15 cellular contexts compared by ENCODE assay signal in genomic region chr1:26317143-26317542, GRCh38. TPM values are rescaled to one million over a fixed set of nuclear protein-coding genes. Genes with fewer than 3 reads are reported as not detected.
DNase-seq lines count a peak whose midpoint lies in the region; ATAC-seq and TF ChIP-seq lines count a peak whose summit lies in the region.
"Had no signal": no experiment of that assay in that cellular context is flagged by ENCODE, and none has a peak within 500 bp of the region (broad histone marks: within the 10 kb centered on the region; RNA-seq: fewer than 3 reads in every experiment).

No MANE protein-coding gene starts in this region.

- H3K27ac Mint-ChIP-seq in activated naive CD4-positive, alpha-beta T cell treated with anti-CD3 and anti-CD28 coated beads for 36 hours: peak overlapping the region; percentile 96
- H3K27ac Mint-ChIP-seq in endothelial cell (ENCODE audit: unreplicated experiment): peak overlapping the region; percentile 39
- H3K27ac Mint-ChIP-seq in stimulated activated naive B cell treated with anti-CD40 and anti-IgM and Interleukin-4, amounts not matched to agents 10 μg/mL and 1 μg/mL and 100 μg/mL, for 72 hours: peak overlapping the region; percentile 98

- peak overlapping the region; percentile 93 for H3K4me3 ChIP-seq in OCI-LY7 (ENCODE audit: low read depth, low read length, poor library complexity, severe bottlenecking)
- H3K4me3 ChIP-seq in brain microvascular endothelial cell (ENCODE audit: low read depth, low read length): no peak overlapping the region
- H3K4me3 ChIP-seq in hepatocyte: no peak overlapping the region
- H3K4me3 ChIP-seq: SJSA1 had no signal

- TF ChIP-seq CTCF in OCI-LY7 (conservative IDR thresholded peaks at IDR 0.05; ENCODE audit: low read length) (no peak), endothelial cell (IDR thresholded peaks at IDR 0.05; ENCODE audit: unreplicated experiment) (no peak), brain microvascular endothelial cell (IDR thresholded peaks at IDR 0.05; ENCODE audit: low read depth, low read length, missing control alignments) (no peak), hepatocyte (IDR thresholded peaks at IDR 0.05; ENCODE audit: poor library complexity) (no peak)

- peaks cover 29% of the 10 kb centered on the region for H3K36me3 ChIP-seq in OCI-LY7 (ENCODE audit: insufficient read depth, low read length)
- H3K36me3 ChIP-seq in brain microvascular endothelial cell (replicated peaks): no peaks in the 10 kb centered on the region
- H3K36me3 ChIP-seq in hepatocyte (replicated peaks; ENCODE audit: insufficient read depth, low read depth): no peaks in the 10 kb centered on the region

- peaks cover 8% of the 10 kb centered on the region for H3K36me3 Mint-ChIP-seq in activated naive CD4-positive, alpha-beta T cell treated with anti-CD3 and anti-CD28 coated beads for 36 hours (ENCODE audit: low read depth)
- no peaks in the 10 kb centered on the region for H3K36me3 Mint-ChIP-seq in endothelial cell (ENCODE audit: low read depth, unreplicated experiment)
- peaks cover 33 to 34% of the 10 kb centered on the region in 2 donors for H3K36me3 Mint-ChIP-seq in stimulated activated naive B cell treated with anti-CD40 and anti-IgM and Interleukin-4, amounts not matched to agents 10 μg/mL and 1 μg/mL and 100 μg/mL, for 72 hours

- H3K79me2 ChIP-seq in OCI-LY7 (ENCODE audit: insufficient read depth, low read depth, low read length) (peaks cover 35% of the 10 kb centered on the region), hepatocyte (no peaks in the 10 kb centered on the region)

- CTCF ChIA-PET in activated naive CD4-positive, alpha-beta T cell treated with anti-CD3 and anti-CD28 coated beads for 36 hours (lab: Charles Lee): interaction anchor here (0.6 to 12.7 kb wide), 6 partner anchors 9 to 51 kb away, joined by 3 to 210 read pairs (median 18); partner anchors contain the start of genes SH3BGRL3 and UBXN11
- CTCF ChIA-PET in OCI-LY7 (lab: Charles Lee; ENCODE audit: unreplicated experiment): interaction anchor here (1.0 to 3.2 kb wide), 3 partner anchors 25 to 30 kb away, joined by 3 to 30 read pairs (median 3); no protein-coding TSS in a partner anchor

- H3K9me3 Mint-ChIP-seq in activated naive CD4-positive, alpha-beta T cell treated with anti-CD3 and anti-CD28 coated beads for 36 hours: no peaks in the 10 kb centered on the region
- H3K9me3 Mint-ChIP-seq in endothelial cell (ENCODE audit: unreplicated experiment): no peaks in the 10 kb centered on the region
- peaks cover 0 to 3% of the 10 kb centered on the region in 2 donors for H3K9me3 Mint-ChIP-seq in stimulated activated naive B cell treated with anti-CD40 and anti-IgM and Interleukin-4, amounts not matched to agents 10 μg/mL and 1 μg/mL and 100 μg/mL, for 72 hours

- H3K4me3 Mint-ChIP-seq in activated naive CD4-positive, alpha-beta T cell treated with anti-CD3 and anti-CD28 coated beads for 36 hours: peak overlapping the region; percentile 86
- no peak overlapping the region for H3K4me3 Mint-ChIP-seq in endothelial cell (ENCODE audit: unreplicated experiment)
- H3K4me3 Mint-ChIP-seq in stimulated activated naive B cell treated with anti-CD40 and anti-IgM and Interleukin-4, amounts not matched to agents 10 μg/mL and 1 μg/mL and 100 μg/mL, for 72 hours: peak overlapping the region; percentile 97 to 98

- H3K9me2 ChIP-seq in OCI-LY7 (ENCODE audit: insufficient read depth, low read length) (no peaks in the 10 kb centered on the region), hepatocyte (replicated peaks; ENCODE audit: insufficient read depth) (no peaks in the 10 kb centered on the region)

- WGBS in hepatocyte (ENCODE audit: low lambda C conversion rate, missing lambda C conversion rate): 88% methylated on average over 2 of the region's 2 CpGs

- peak overlapping the region; percentile 91 for H3K27ac ChIP-seq in OCI-LY7 (ENCODE audit: low read depth, low read length, poor library complexity, severe bottlenecking)
- no peak overlapping the region for H3K27ac ChIP-seq in brain microvascular endothelial cell
- H3K27ac ChIP-seq in hepatocyte: no peak overlapping the region
- H3K27ac ChIP-seq: SJSA1 had no signal

- BruUV-seq in OCI-LY7 (replicated peaks; lab: Mats Ljungman, UMichigan): no TSS peak

- H3K27me3 ChIP-seq in brain microvascular endothelial cell (replicated peaks) (no peaks in the 10 kb centered on the region), hepatocyte (no peaks in the 10 kb centered on the region)

- no peak for ATAC-seq in stimulated activated naive B cell treated with anti-CD40 and anti-IgM and Interleukin-4, amounts not matched to agents 10 μg/mL and 1 μg/mL and 100 μg/mL, for 72 hours (replicated peaks)
- no peak for ATAC-seq in GM19328 (IDR thresholded peaks at IDR 0.05; ENCODE audit: unreplicated experiment)

- H3K9me3 ChIP-seq in OCI-LY7 (ENCODE audit: low read length) (no peaks in the 10 kb centered on the region), hepatocyte (ENCODE audit: low read depth) (no peaks in the 10 kb centered on the region)
- H3K9me3 ChIP-seq: SJSA1 had no signal

- H3K4me1 ChIP-seq in OCI-LY7 (ENCODE audit: insufficient read depth, low read length, poor library complexity, severe bottlenecking) (peaks cover 77% of the 10 kb centered on the region), hepatocyte (ENCODE audit: insufficient read depth) (no peaks in the 10 kb centered on the region)

- H3K4me2 ChIP-seq in OCI-LY7 (ENCODE audit: low read length): peak overlapping the region; percentile 95
- H3K4me2 ChIP-seq in hepatocyte: no peak overlapping the region

- POLR2A ChIA-PET in OCI-LY7 (lab: Charles Lee): interaction anchor here (0.6 to 11.7 kb wide), 4 partner anchors 9 to 41 kb away, joined by 3 to 273 read pairs (median 38); partner anchors contain the start of gene UBXN11

- no peaks in the 10 kb centered on the region for H3K27me3 Mint-ChIP-seq in activated naive CD4-positive, alpha-beta T cell treated with anti-CD3 and anti-CD28 coated beads for 36 hours (ENCODE audit: low read depth)
- peaks cover 6% of the 10 kb centered on the region for H3K27me3 Mint-ChIP-seq in endothelial cell (ENCODE audit: unreplicated experiment)
- H3K27me3 Mint-ChIP-seq in stimulated activated naive B cell treated with anti-CD40 and anti-IgM and Interleukin-4, amounts not matched to agents 10 μg/mL and 1 μg/mL and 100 μg/mL, for 72 hours: no peaks in the 10 kb centered on the region

- H2AFZ ChIP-seq in OCI-LY7 (ENCODE audit: low read length): no peak overlapping the region
- no peak overlapping the region for H2AFZ ChIP-seq in hepatocyte

- intact Hi-C loops in activated naive CD4-positive, alpha-beta T cell treated with anti-CD3 and anti-CD28 coated beads for 36 hours (cut with micrococcal nuclease): loop anchor here (1.0 to 5.0 kb wide), 3 partner anchors 10 to 470 kb away; partner anchors contain the start of genes HMGN2 and PIGV
- intact Hi-C loops in OCI-LY7 (cut with micrococcal nuclease; ENCODE audit: unreplicated experiment): loop anchor here (10.0 kb wide), 1 partner anchor 228 kb away; no protein-coding TSS in a partner anchor

- in situ Hi-C loops in brain microvascular endothelial cell (cut with HindIII; ENCODE audit: low pct_ligation_motif_present, low sequenced_read_pairs): no loop called here

- H3K4me1 Mint-ChIP-seq in activated naive CD4-positive, alpha-beta T cell treated with anti-CD3 and anti-CD28 coated beads for 36 hours (ENCODE audit: low read depth): peaks cover 65% of the 10 kb centered on the region
- H3K4me1 Mint-ChIP-seq in endothelial cell (ENCODE audit: unreplicated experiment): peaks cover 13% of the 10 kb centered on the region
- H3K4me1 Mint-ChIP-seq in stimulated activated naive B cell treated with anti-CD40 and anti-IgM and Interleukin-4, amounts not matched to agents 10 μg/mL and 1 μg/mL and 100 μg/mL, for 72 hours: peaks cover 59 to 95% of the 10 kb centered on the region in 2 donors

- H4K20me1 ChIP-seq in OCI-LY7 (ENCODE audit: insufficient read depth, low read length) (no peaks in the 10 kb centered on the region), hepatocyte (ENCODE audit: insufficient read depth, poor library complexity, severe bottlenecking) (no peaks in the 10 kb centered on the region)

- no peak for DNase-seq in activated naive CD4-positive, alpha-beta T cell treated with anti-CD3 and anti-CD28 coated beads for 36 hours
- DNase-seq in activated naive CD4-positive, alpha-beta T cell treated with Interleukin-2 at 50 U/mL for 16 hours: no peak
- no peak for DNase-seq in OCI-LY7 (ENCODE audit: low spot score)
- no peak for DNase-seq in endothelial cell (ENCODE audit: low spot score)
- DNase-seq in stimulated activated naive B cell treated with anti-CD40 and anti-IgM and Interleukin-4, amounts not matched to agents 10 μg/mL and 1 μg/mL and 100 μg/mL, for 72 hours: no peak
- DNase-seq in brain microvascular endothelial cell: no peak
- no peak for DNase-seq in hepatocyte (ENCODE audit: low spot score)
- DNase-seq: AML-193, cortex of kidney had no signal

RNA-seq across cellular contexts. Expression of gene CD52, which starts 0.6 kb away (rescaled TPM):
- total RNA-seq in activated naive CD4-positive, alpha-beta T cell treated with anti-CD3 and anti-CD28 coated beads for 36 hours: 100 to 1,000 TPM; 129 to 141 TPM
- 409 and 470 TPM in 2 replicates for total RNA-seq in OCI-LY7 (2014; rRNA removed; shearing (Covaris generic))
- total RNA-seq in OCI-LY7 (2022) (677 and 769 TPM in 2 replicates), endothelial cell (ENCODE audit: unreplicated experiment) (21.8 TPM), hepatocyte (1.2 and 8.1 TPM in 2 replicates)
- 3.9 and 12.9 TPM in 2 replicates for polyA plus RNA-seq in hepatocyte
- total RNA-seq: kidney epithelial cell, MCF 10A, NCI-H460, SJSA1 had no signal

RNA-seq across cellular contexts. Expression of gene UBXN11, which starts 10.7 kb away (rescaled TPM):
- 10 to 100 TPM; 26.4 to 26.9 TPM for total RNA-seq in activated naive CD4-positive, alpha-beta T cell treated with anti-CD3 and anti-CD28 coated beads for 36 hours
- total RNA-seq in OCI-LY7 (2014; rRNA removed; shearing (Covaris generic)): 74.2 and 75.8 TPM in 2 replicates
- total RNA-seq in OCI-LY7 (2022): 98.6 and 111 TPM in 2 replicates
- 16.0 TPM for total RNA-seq in endothelial cell (ENCODE audit: unreplicated experiment)
- total RNA-seq in hepatocyte: 3.1 and 6.9 TPM in 2 replicates
- polyA plus RNA-seq in hepatocyte: 17.1 and 34.0 TPM in 2 replicates

RNA-seq across cellular contexts. Expression of gene CRYBG2, which starts 36.8 kb away (rescaled TPM):
- under 1 TPM; 0.37 to 0.72 TPM for total RNA-seq in activated naive CD4-positive, alpha-beta T cell treated with anti-CD3 and anti-CD28 coated beads for 36 hours
- 1.3 and 4.4 TPM in 2 replicates for total RNA-seq in OCI-LY7 (2014; rRNA removed; shearing (Covaris generic))
- total RNA-seq in OCI-LY7 (2022) (3.0 and 5.5 TPM in 2 replicates), endothelial cell (ENCODE audit: unreplicated experiment) (1.4 TPM), hepatocyte (7.1 and 15.6 TPM in 2 replicates)
- 20.1 and 21.6 TPM in 2 replicates for polyA plus RNA-seq in hepatocyte
- total RNA-seq: omental fat pad, SJSA1 had no signal

RNA-seq across cellular contexts. Expression of gene SH3BGRL3, which starts 37.3 kb away (rescaled TPM):
- 100 to 1,000 TPM; 130 to 132 TPM for total RNA-seq in activated naive CD4-positive, alpha-beta T cell treated with anti-CD3 and anti-CD28 coated beads for 36 hours
- 18.6 and 25.3 TPM in 2 replicates for total RNA-seq in OCI-LY7 (2014; rRNA removed; shearing (Covaris generic))
- total RNA-seq in OCI-LY7 (2022) (58.6 and 60.9 TPM in 2 replicates), endothelial cell (ENCODE audit: unreplicated experiment) (226 TPM), hepatocyte (35.9 and 36.6 TPM in 2 replicates)
- polyA plus RNA-seq in hepatocyte: 411 and 420 TPM in 2 replicates

RNA-seq across cellular contexts. Expression of gene ZNF683, which starts 55.4 kb away (rescaled TPM):
- total RNA-seq in activated naive CD4-positive, alpha-beta T cell treated with anti-CD3 and anti-CD28 coated beads for 36 hours: not detected
- total RNA-seq in OCI-LY7 (2014; rRNA removed; shearing (Covaris generic)): not detected in 2 replicates
- total RNA-seq in OCI-LY7 (2022): not detected in 2 replicates
- total RNA-seq in endothelial cell (ENCODE audit: unreplicated experiment): not detected
- total RNA-seq in hepatocyte: not detected in 2 replicates
- polyA plus RNA-seq in hepatocyte: not detected in 2 replicates
- total RNA-seq: kidney epithelial cell, MCF 10A, NCI-H460, omental fat pad, SJSA1 had no signal

Comparison
In these comparisons a context has a peak if more than half of its experiments do, and no peak if none do; other contexts are left out.
1. H3K27ac Mint-ChIP-seq: peak in every context shown above with its lines; median percentile 98 in stimulated activated naive B cell treated with anti-CD40 and anti-IgM and Interleukin-4, amounts not matched to agents 10 μg/mL and 1 μg/mL and 100 μg/mL, for 72 hours; 96 in activated naive CD4-positive, alpha-beta T cell treated with anti-CD3 and anti-CD28 coated beads for 36 hours; 39 in endothelial cell.